Comparison of ENCODE assay signal across 22 cellular contexts in the genomic region with DNA sequence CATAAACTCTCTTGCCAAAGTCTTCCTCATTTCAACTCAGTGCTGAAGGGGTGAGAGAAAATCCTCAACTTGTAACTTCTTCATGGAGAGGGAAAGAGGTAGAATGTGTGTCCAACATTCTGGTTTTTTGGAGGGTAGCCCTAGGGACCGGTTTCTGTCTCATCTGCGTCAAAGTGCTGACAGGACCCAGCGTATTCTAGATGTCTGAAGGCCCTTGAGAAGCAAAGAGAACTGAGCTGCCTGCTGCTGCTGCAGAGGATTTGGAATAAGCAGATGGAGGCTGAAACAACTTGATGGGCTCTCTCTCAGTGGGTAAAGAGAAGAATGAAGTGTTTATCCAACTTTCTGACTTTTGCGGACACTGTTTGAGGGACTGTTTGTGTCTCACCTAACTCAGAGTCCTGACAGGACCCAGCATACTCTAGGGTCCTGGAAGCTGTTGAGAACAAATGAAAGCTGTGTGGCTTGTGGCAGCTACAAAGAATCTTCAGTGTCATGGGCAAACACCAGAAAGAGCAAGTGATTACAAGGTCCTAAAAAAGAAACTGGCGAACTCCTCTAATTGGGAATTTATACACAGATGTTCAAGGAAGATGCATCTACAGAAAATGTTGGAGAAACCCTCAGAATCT.
DNase-seq lines count a peak whose midpoint lies in the region; ATAC-seq and TF ChIP-seq lines count a peak whose summit lies in the region.
"Had no signal": no experiment of that assay in that cellular context is flagged by ENCODE, and none has a peak within 500 bp of the region (broad histone marks: within the 10 kb centered on the region; RNA-seq: fewer than 3 reads in every experiment).

No MANE protein-coding gene starts in this region.

- no peak overlapping the region for H3K9ac ChIP-seq in DND-41 (ENCODE audit: low read depth, low read length)
- H3K9ac ChIP-seq: SK-N-SH had no signal

- H3K4me2 ChIP-seq in DND-41 (ENCODE audit: insufficient read depth, low read length): no peak overlapping the region
- H3K4me2 ChIP-seq: SK-N-SH had no signal

- H2AFZ ChIP-seq in DND-41 (ENCODE audit: low read depth, low read length): peak overlapping the region; percentile 57

- no peak overlapping the region for H3K4me3 ChIP-seq in DND-41 (ENCODE audit: low read depth in 1 of 2, low read length in 2 of 2)
- no peak overlapping the region for H3K4me3 ChIP-seq in BE2C (ENCODE audit: low read depth, low read length)
- H3K4me3 ChIP-seq: HAP-1, right lobe of liver had no signal

- no peaks in the 10 kb centered on the region for H3K79me2 ChIP-seq in DND-41 (ENCODE audit: insufficient read depth, low read length)

- in situ Hi-C loops in SK-MEL-5 (cut with HindIII; ENCODE audit: low pct_unique_long_range_greater_than_20kb, low sequenced_read_pairs): no loop called here

- H3K36me3 ChIP-seq in DND-41 (ENCODE audit: insufficient read depth, low read length) (no peaks in the 10 kb centered on the region), BE2C (no peaks in the 10 kb centered on the region)
- H3K36me3 ChIP-seq: HAP-1, right lobe of liver had no signal

- H3K27me3 ChIP-seq in DND-41 (ENCODE audit: insufficient read depth, low read length, poor library complexity) (no peaks in the 10 kb centered on the region), BE2C (no peaks in the 10 kb centered on the region)
- H3K27me3 ChIP-seq: right lobe of liver had no signal

- H3K4me1 ChIP-seq in DND-41 (ENCODE audit: insufficient read depth, low read length) (no peaks in the 10 kb centered on the region), BE2C (no peaks in the 10 kb centered on the region)
- H3K4me1 ChIP-seq: right lobe of liver had no signal

- TF ChIP-seq CTCF in DND-41 (IDR thresholded peaks at IDR 0.05; ENCODE audit: borderline replicate concordance, extremely low read depth, low read length, poor library complexity, severe bottlenecking) (no peak), BE2C (IDR thresholded peaks at IDR 0.05; ENCODE audit: low read depth, low read length) (no peak)

- no peaks in the 10 kb centered on the region for H4K20me1 ChIP-seq in DND-41 (ENCODE audit: insufficient read depth, low read length)

- DNase-seq in DND-41 (no peak), SK-MEL-5 (ENCODE audit: low read depth, low spot score) (peak; percentile 74), myocyte (ENCODE audit: low read depth) (peak; percentile 1), epidermal melanocyte (ENCODE audit: insufficient read length, low spot score) (no peak), BE2C (no peak)
- DNase-seq: activated CD8-positive, alpha-beta memory T cell treated with anti-CD3 and anti-CD28 coated beads, Interleukin-2, amount 10 ng/mL, durations not matched to agents 7 days and 5 days; activated naive CD4-positive, alpha-beta T cell treated with Interleukin-2 at 50 U/mL for 16 hours; activated T-cell treated with anti-CD3 and anti-CD28 coated beads, Interleukin-2, amount 50 U/mL, for 48 hours; CD8-positive, alpha-beta T cell; central memory CD4-positive, alpha-beta T cell; foreskin fibroblast; left colon; mammary epithelial cell; NCI-H1930; NCI-H2227 treated with DMSO at 0.1 percent for 48 hours; right lobe of liver; RPMI8226; SK-N-SH; stimulated activated CD8-positive, alpha-beta memory T cell treated with anti-CD3 and anti-CD28 coated beads, Interleukin-4, amount 100 ng/mL, for 48 hours had no signal

- H3K9me3 ChIP-seq in DND-41 (ENCODE audit: insufficient read depth, low read length, severe bottlenecking): no peaks in the 10 kb centered on the region
- no peaks in the 10 kb centered on the region; the same call in 1 of the 2 replicates for H3K9me3 ChIP-seq in BE2C
- H3K9me3 ChIP-seq: HAP-1, right lobe of liver, SK-N-SH had no signal

- no peak overlapping the region for H3K27ac ChIP-seq in DND-41 (ENCODE audit: low read length)
- H3K27ac ChIP-seq: right lobe of liver had no signal

- peak; percentile 40; the same call in 1 of the 3 replicates for ATAC-seq in DND-41 (ENCODE audit: insufficient read depth, low read depth)
- ATAC-seq in HG03432 (IDR thresholded peaks at IDR 0.05; ENCODE audit: unreplicated experiment): peak; percentile 42
- ATAC-seq in GM21367 (IDR thresholded peaks at IDR 0.05; ENCODE audit: unreplicated experiment): no peak
- ATAC-seq: activated CD8-positive, alpha-beta memory T cell treated with anti-CD3 and anti-CD28 coated beads, Interleukin-2, amount 10 ng/mL, durations not matched to agents 7 days and 5 days; CD8-positive, alpha-beta T cell; left colon; right lobe of liver had no signal

Comparison
In these comparisons a context has a peak if more than half of its experiments do, and no peak if none do; other contexts are left out.
1. DNase-seq: peak in SK-MEL-5 (single experiment) and myocyte (single experiment); none in DND-41 (single experiment), epidermal melanocyte (single experiment) and BE2C (single experiment).